Comparison of ENCODE assay signal across 9 cellular contexts in the genomic region with DNA sequence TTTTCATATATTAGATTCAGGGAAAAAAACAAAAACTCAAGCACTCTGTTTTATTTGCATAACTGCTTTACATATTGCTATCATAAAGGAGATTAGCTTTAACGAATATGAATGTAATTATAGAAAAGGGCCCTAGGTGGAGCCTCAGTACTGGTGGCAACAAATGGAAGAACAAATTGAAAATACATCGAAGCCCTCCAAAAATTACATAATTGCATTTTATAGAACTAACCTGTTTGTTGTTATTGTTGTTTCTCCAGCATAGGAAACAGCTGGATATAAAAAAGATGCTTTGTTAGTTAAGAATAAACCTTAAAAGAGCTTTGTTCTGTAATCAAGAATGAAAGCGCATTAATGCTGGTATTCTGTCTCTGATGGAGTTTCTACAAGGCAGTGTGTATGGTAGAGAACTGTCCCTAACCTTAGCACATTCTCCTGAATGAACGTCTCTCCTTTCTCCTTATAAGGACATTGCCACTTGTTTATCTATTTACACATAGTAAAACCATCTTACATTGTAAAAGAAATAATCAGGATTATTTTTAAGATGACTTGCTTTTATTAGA. TPM values are rescaled to one million over a fixed set of nuclear protein-coding genes. Genes with fewer than 3 reads are reported as not detected.
DNase-seq lines count a peak whose midpoint lies in the region; ATAC-seq, FAIRE-seq and TF ChIP-seq lines count a peak whose summit lies in the region.
"Had no signal": no experiment of that assay in that cellular context is flagged by ENCODE, and none has a peak within 500 bp of the region (broad histone marks: within the 10 kb centered on the region; RNA-seq: fewer than 3 reads in every experiment).

No MANE protein-coding gene starts in this region.

- in situ Hi-C loops in GM13976 (cut with MboI; ENCODE audit: low sequenced_read_pairs, unreplicated experiment) = no loop called here

- H3K4me2 ChIP-seq in A549 = peak overlapping the region; percentile 64

- intact Hi-C loops in left ventricle myocardium superior (cut with micrococcal nuclease) (loop anchor here (5.0 kb wide), 1 partner anchor 141 kb away; no protein-coding TSS in a partner anchor), spleen (cut with DNase I; ENCODE audit: low total_unique reads) (no loop called here)

- peak; percentile 7 to 38 for DNase-seq in A549 (ENCODE audit: low read depth in 1 of 2, low spot score in 1 of 2)
- peak; percentile 51 for DNase-seq in GM13976 (ENCODE audit: low spot score)
- peak; percentile 40 for DNase-seq in NCI-H1694 (lab: John Stamatoyannopoulos, UW)
- DNase-seq in WTC11 (ENCODE audit: low spot score) = no peak
- no peak for DNase-seq in left ventricle myocardium superior
- no peak for DNase-seq in spleen
- no peak for DNase-seq in H4 (ENCODE audit: low spot score)

- H3K9me3 Mint-ChIP-seq in WTC11 = no peaks in the 10 kb centered on the region

- ATAC-seq in A549 (peak; percentile 62 to 73; a peak in 4 of 6 replicates), HG02885 (IDR thresholded peaks at IDR 0.05; ENCODE audit: poor library complexity, unreplicated experiment) (peak; percentile 87), WTC11 (peak; percentile 40), left ventricle myocardium superior (peak; percentile 63)

- TF ChIP-seq CTCF in A549 (IDR thresholded peaks at IDR 0.05) (peak; percentile 79), GM13976 (IDR thresholded peaks at IDR 0.05; ENCODE audit: borderline replicate concordance, control extremely low read depth, extremely low read depth, insufficient read depth, missing control alignments) (peak; percentile 26), WTC11 (IDR thresholded peaks at IDR 0.05) (no peak), spleen (IDR thresholded peaks at IDR 0.05 in 8 of 11, conservative IDR thresholded peaks at IDR 0.05 in 3 of 11) (peak in 8 of 11 experiments; percentile 25 to 60 (median 34))

- H3K4me1 Mint-ChIP-seq in WTC11 = peaks cover 68% of the 10 kb centered on the region

- H3K9me3 ChIP-seq in A549 (no peaks in the 10 kb centered on the region), spleen (no peaks in the 10 kb centered on the region)

- peak overlapping the region; percentile 23; the same call in 1 of the 2 replicates for H3K4me3 Mint-ChIP-seq in WTC11

- peak overlapping the region; percentile 94 for H3K27ac Mint-ChIP-seq in WTC11

- H3K36me3 Mint-ChIP-seq in WTC11 = no peaks in the 10 kb centered on the region

- peak; percentile 54 for FAIRE-seq in A549 (lab: Jason Lieb, UNC)
- FAIRE-seq: GM18507 had no signal

- CTCF ChIA-PET in A549 (lab: Yijun Ruan, JAX) (interaction anchor here (0.6 to 2.1 kb wide), 16 partner anchors 13 to 243 kb away, joined by 3 to 14 read pairs (median 3); a partner anchor contains a TSS), WTC11 (lab: Charles Lee) (interaction anchor here (0.7 to 1.5 kb wide), 6 partner anchors 16 to 297 kb away, joined by 3 to 6 read pairs (median 4); a partner anchor contains a TSS)

- H3K4me1 ChIP-seq in A549 (peaks cover 16% of the 10 kb centered on the region), spleen (peaks cover 0 to 9% (median 5%) of the 10 kb centered on the region in 6 donors)

- peak; percentile 80 for TF ChIP-seq RAD21 in A549 (conservative IDR thresholded peaks at IDR 0.05 in 1 of 2, IDR thresholded peaks at IDR 0.05 in 1 of 2)

- WGBS in A549 (ENCODE audit: missing lambda C conversion rate) = 13% methylated on average over 4 of the region's 4 CpGs
- WGBS in spleen, 5 donors = 21 to 33% (median 27%) methylated on average over 4 of the region's 4 CpGs

- no peaks in the 10 kb centered on the region for H3K27me3 ChIP-seq in spleen (replicated peaks in 1 of 7)

- H3K27ac ChIP-seq in A549 = no peak overlapping the region
- H3K27ac ChIP-seq in spleen = no peak overlapping the region

- H3K27me3 Mint-ChIP-seq in WTC11 (ENCODE audit: low read depth) = no peaks in the 10 kb centered on the region

- no peaks in the 10 kb centered on the region for H3K36me3 ChIP-seq in spleen

- H3K4me3 ChIP-seq in A549 (peak overlapping the region; percentile 32; the same call in 1 of the 3 replicates), spleen (peak overlapping the region in 2 of 8 donors; percentile 24 to 46)

- POLR2A ChIA-PET in A549 (lab: Yijun Ruan, JAX) = no interaction called here
- POLR2A ChIA-PET in WTC11 (lab: Charles Lee) = no interaction called here

- TF ChIP-seq POLR2A in A549 (IDR thresholded peaks at IDR 0.05; ENCODE audit: low read length) (no peak), spleen (IDR thresholded peaks at IDR 0.05) (no peak)

- no peak for TF ChIP-seq EP300 in A549 (IDR thresholded peaks at IDR 0.05)

TF ChIP-seq in A549, 52 proteins besides CTCF, POLR2A, EP300 and RAD21:
- no peak for TF ChIP-seq FOXS1 (CRISPR knock-in tag; IDR thresholded peaks at IDR 0.05)
- peak; percentile 81 for TF ChIP-seq SMC3 (IDR thresholded peaks at IDR 0.05)

TF ChIP-seq in WTC11, 78 proteins besides CTCF, POLR2A, EP300 and RAD21:
- TF ChIP-seq NFE2L1 (CRISPR knock-in tag; IDR thresholded peaks at IDR 0.05) (no peak), ESRRA (CRISPR knock-in tag; IDR thresholded peaks at IDR 0.05; ENCODE audit: borderline replicate concordance) (no peak), ZNF396 (CRISPR knock-in tag; IDR thresholded peaks at IDR 0.05; ENCODE audit: borderline replicate concordance) (no peak), CBFB (CRISPR knock-in tag; IDR thresholded peaks at IDR 0.05; ENCODE audit: low read depth) (no peak), RELA (CRISPR knock-in tag; IDR thresholded peaks at IDR 0.05; ENCODE audit: borderline replicate concordance) (no peak), KAT7 (CRISPR knock-in tag; IDR thresholded peaks at IDR 0.05; ENCODE audit: borderline replicate concordance) (no peak), NR2C2 (CRISPR knock-in tag; IDR thresholded peaks at IDR 0.05) (no peak), HMGA2 (CRISPR knock-in tag; IDR thresholded peaks at IDR 0.05) (no peak), ETV6 (CRISPR knock-in tag; IDR thresholded peaks at IDR 0.05) (no peak), ZNF317 (CRISPR knock-in tag; IDR thresholded peaks at IDR 0.05; ENCODE audit: borderline replicate concordance, low read depth) (no peak), IRF2 (CRISPR knock-in tag; IDR thresholded peaks at IDR 0.05; ENCODE audit: borderline replicate concordance, low read depth) (no peak), JAZF1 (CRISPR knock-in tag; IDR thresholded peaks at IDR 0.05) (no peak), NFYB (CRISPR knock-in tag; conservative IDR thresholded peaks at IDR 0.05; ENCODE audit: low read depth) (no peak)
- TF ChIP-seq, protein P1, sequence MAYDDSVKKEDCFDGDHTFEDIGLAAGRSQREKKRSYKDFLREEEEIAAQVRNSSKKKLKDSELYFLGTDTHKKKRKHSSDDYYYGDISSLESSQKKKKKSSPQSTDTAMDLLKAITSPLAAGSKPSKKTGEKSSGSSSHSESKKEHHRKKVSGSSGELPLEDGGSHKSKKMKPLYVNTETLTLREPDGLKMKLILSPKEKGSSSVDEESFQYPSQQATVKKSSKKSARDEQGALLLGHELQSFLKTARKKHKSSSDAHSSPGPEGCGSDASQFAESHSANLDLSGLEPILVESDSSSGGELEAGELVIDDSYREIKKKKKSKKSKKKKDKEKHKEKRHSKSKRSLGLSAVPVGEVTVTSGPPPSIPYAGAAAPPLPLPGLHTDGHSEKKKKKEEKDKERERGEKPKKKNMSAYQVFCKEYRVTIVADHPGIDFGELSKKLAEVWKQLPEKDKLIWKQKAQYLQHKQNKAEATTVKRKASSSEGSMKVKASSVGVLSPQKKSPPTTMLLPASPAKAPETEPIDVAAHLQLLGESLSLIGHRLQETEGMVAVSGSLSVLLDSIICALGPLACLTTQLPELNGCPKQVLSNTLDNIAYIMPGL (CRISPR knock-in tag; IDR thresholded peaks at IDR 0.05) = no peak

RNA-seq across cellular contexts. Expression of a gene that starts 33.7 kb away (rescaled TPM):
- 2.2 and 3.0 TPM in 2 replicates for polyA plus RNA-seq in A549 (2011; rRNA removed)
- 0.12 and 0.19 TPM in 2 replicates for polyA plus RNA-seq in A549 (2012; cell fraction: cytosol; rRNA removed)
- polyA plus RNA-seq in A549 (2012; cell fraction: nucleus; rRNA removed) = 0.11 and 0.17 TPM in 2 replicates
- polyA plus RNA-seq in A549 (2017; fragmentation: RNase III; extraction: RNeasy Plus Mini Kit Qiagen cat#74134 plus additional on column Dnase treatment) = 1.0 to 1.4 TPM (median 1.2 TPM) in 3 replicates
- polyA minus RNA-seq in A549 (2011; rRNA and poly(A)+ RNA removed) = 0.83 TPM in 2 replicates
- total RNA-seq in WTC11 (2021) = 3.6 to 4.2 TPM (median 3.8 TPM) in 3 replicates
- 2.4 TPM for total RNA-seq in left ventricle myocardium superior
- 1 to 10 TPM; 1.7 to 3.5 (median 2.3) TPM for total RNA-seq in spleen
- polyA plus RNA-seq in spleen = under 1 TPM; 0.43 to 0.51 (median 0.50) TPM
- 1.3 and 2.4 TPM in 2 replicates for total RNA-seq in H4 (2014; rRNA removed; shearing (Covaris generic))

Comparison
In these comparisons a context has a peak if more than half of its experiments do, and no peak if none do; other contexts are left out.
1. DNase-seq: peak in A549 (2 of 2), GM13976 (single experiment) and NCI-H1694 (single experiment); none in WTC11 (single experiment), left ventricle myocardium superior (single experiment), spleen (single experiment) and H4 (single experiment).
2. Peak in every context shown above with its lines, with median percentiles within 50 percentile points of each other: ATAC-seq.